9 cellular contexts compared by ENCODE assay signal in genomic region chr13:27427663-27428062, GRCh38. TPM values are rescaled to one million over a fixed set of nuclear protein-coding genes. Genes with fewer than 3 reads are reported as not detected.
DNase-seq lines count a peak whose midpoint lies in the region; ATAC-seq, FAIRE-seq and TF ChIP-seq lines count a peak whose summit lies in the region.
"Had no signal": no experiment of that assay in that cellular context is flagged by ENCODE, and none has a peak within 500 bp of the region (broad histone marks: within the 10 kb centered on the region; RNA-seq: fewer than 3 reads in every experiment).

No MANE protein-coding gene starts in this region.

- H3K27ac ChIP-seq in liver (ENCODE audit: low read depth in 1 of 2, low read length in 2 of 2) (no peak overlapping the region), HepG2 (ENCODE audit: extremely low read length, insufficient read depth, low read length) (no peak overlapping the region), lower lobe of right lung (peak overlapping the region; percentile 96), urinary bladder (ENCODE audit: low read depth) (peak overlapping the region; percentile 72), brain microvascular endothelial cell (no peak overlapping the region)

- no peaks in the 10 kb centered on the region for H3K9me3 Mint-ChIP-seq in activated T-helper 1 cell treated with anti-CD3 and anti-CD28 coated beads, Interleukin-12 subunit alpha, Interleukin-12 subunit beta, Interleukin-2, Interleukin-4 antibody, amounts not matched to agents 30 ng/mL and 10 ng/mL and 1 ng/mL, durations not matched to agents 14 hours and 24 hours and 36 hours
- H3K9me3 Mint-ChIP-seq in progenitor cell of endocrine pancreas (ENCODE audit: low read depth): no peaks in the 10 kb centered on the region

- H3K36me3 ChIP-seq in liver (ENCODE audit: control insufficient read depth in 4 of 4, insufficient read depth in 3 of 4, low read depth in 1 of 4, low read length in 3 of 4): peaks cover under 1 to 41% (median 27%) of the 10 kb centered on the region in 4 donors
- H3K36me3 ChIP-seq in HepG2 (replicated peaks in 1 of 2; ENCODE audit: control insufficient read depth in 1 of 2, insufficient read depth in 2 of 2, low read length in 2 of 2): peaks cover 12 to 53% of the 10 kb centered on the region in 2 experiments; a peak in 4 of 5 replicates
- peaks cover 51% of the 10 kb centered on the region for H3K36me3 ChIP-seq in lower lobe of right lung
- peaks cover 2% of the 10 kb centered on the region for H3K36me3 ChIP-seq in urinary bladder (ENCODE audit: insufficient read depth)
- H3K36me3 ChIP-seq in brain microvascular endothelial cell (replicated peaks): peaks cover 13% of the 10 kb centered on the region

- no peak for DNase-seq in HepG2 (ENCODE audit: low spot score)
- DNase-seq in activated T-helper 1 cell treated with anti-CD3 and anti-CD28 coated beads, Interleukin-12 subunit alpha, Interleukin-12 subunit beta, Interleukin-2, Interleukin-4 antibody, amounts not matched to agents 30 ng/mL and 10 ng/mL and 1 ng/mL, durations not matched to agents 14 hours and 24 hours and 36 hours (ENCODE audit: low spot score): no peak
- no peak for DNase-seq in lower lobe of right lung
- DNase-seq in progenitor cell of endocrine pancreas (ENCODE audit: low spot score, unreplicated experiment): no peak
- no peak for DNase-seq in brain microvascular endothelial cell
- no peak for DNase-seq in kidney glomerular epithelial cell (lab: John Stamatoyannopoulos, UW)
- DNase-seq: Caco-2 had no signal

- no peaks in the 10 kb centered on the region for H3K9me3 ChIP-seq in liver (ENCODE audit: control insufficient read depth in 4 of 4, low read length in 3 of 4)
- no peaks in the 10 kb centered on the region for H3K9me3 ChIP-seq in HepG2 (ENCODE audit: low read length)
- H3K9me3 ChIP-seq in lower lobe of right lung: no peaks in the 10 kb centered on the region
- H3K9me3 ChIP-seq: Caco-2 had no signal

- H4K20me1 ChIP-seq in HepG2 (ENCODE audit: insufficient read depth, low read length): no peaks in the 10 kb centered on the region

- CTCF ChIA-PET in HepG2 (lab: Yijun Ruan, JAX; ENCODE audit: low intra/inter-chr PET ratio, low total read pairs): no interaction called here

- H3K4me1 ChIP-seq in liver (ENCODE audit: control insufficient read depth in 4 of 4, insufficient read depth in 4 of 4, low read length in 3 of 4): peaks cover 2 to 32% (median 21%) of the 10 kb centered on the region in 4 donors
- H3K4me1 ChIP-seq in HepG2 (ENCODE audit: insufficient read depth, low read length): peaks cover 42% of the 10 kb centered on the region
- peaks cover 42% of the 10 kb centered on the region for H3K4me1 ChIP-seq in lower lobe of right lung
- no peaks in the 10 kb centered on the region for H3K4me1 ChIP-seq in urinary bladder (ENCODE audit: insufficient read depth)

- H3K36me3 Mint-ChIP-seq in activated T-helper 1 cell treated with anti-CD3 and anti-CD28 coated beads, Interleukin-12 subunit alpha, Interleukin-12 subunit beta, Interleukin-2, Interleukin-4 antibody, amounts not matched to agents 30 ng/mL and 10 ng/mL and 1 ng/mL, durations not matched to agents 14 hours and 24 hours and 36 hours (ENCODE audit: low read depth): peaks cover 48% of the 10 kb centered on the region
- H3K36me3 Mint-ChIP-seq in progenitor cell of endocrine pancreas (ENCODE audit: insufficient read depth): peaks cover 16% of the 10 kb centered on the region

- peaks cover 56% of the 10 kb centered on the region for H3K4me1 Mint-ChIP-seq in activated T-helper 1 cell treated with anti-CD3 and anti-CD28 coated beads, Interleukin-12 subunit alpha, Interleukin-12 subunit beta, Interleukin-2, Interleukin-4 antibody, amounts not matched to agents 30 ng/mL and 10 ng/mL and 1 ng/mL, durations not matched to agents 14 hours and 24 hours and 36 hours (ENCODE audit: low read depth)
- peaks cover 21% of the 10 kb centered on the region for H3K4me1 Mint-ChIP-seq in progenitor cell of endocrine pancreas (ENCODE audit: low read depth)

- no peak for TF ChIP-seq POLR2A in HepG2 (IDR thresholded peaks at IDR 0.05; ENCODE audit: insufficient read depth in 1 of 2, low read depth in 2 of 2, low read length in 2 of 2)

- H3K4me3 ChIP-seq in liver (ENCODE audit: low read depth in 1 of 3, low read length in 3 of 3): no peak overlapping the region
- H3K4me3 ChIP-seq in HepG2 (replicated peaks in 1 of 3; ENCODE audit: insufficient read depth in 1 of 3, low read depth in 2 of 3, low read length in 3 of 3): no peak overlapping the region
- no peak overlapping the region for H3K4me3 ChIP-seq in lower lobe of right lung
- no peak overlapping the region for H3K4me3 ChIP-seq in urinary bladder (ENCODE audit: low read depth, low read length)
- H3K4me3 ChIP-seq in brain microvascular endothelial cell (ENCODE audit: low read depth, low read length): no peak overlapping the region

- no peaks in the 10 kb centered on the region for H3K27me3 Mint-ChIP-seq in activated T-helper 1 cell treated with anti-CD3 and anti-CD28 coated beads, Interleukin-12 subunit alpha, Interleukin-12 subunit beta, Interleukin-2, Interleukin-4 antibody, amounts not matched to agents 30 ng/mL and 10 ng/mL and 1 ng/mL, durations not matched to agents 14 hours and 24 hours and 36 hours (ENCODE audit: insufficient read depth)
- peaks cover 3% of the 10 kb centered on the region for H3K27me3 Mint-ChIP-seq in progenitor cell of endocrine pancreas

- TF ChIP-seq RAD21 in liver (IDR thresholded peaks at IDR 0.05) (no peak), HepG2 (CRISPR knock-in tag; IDR thresholded peaks at IDR 0.05) (no peak)

- TF ChIP-seq CTCF in liver (IDR thresholded peaks at IDR 0.05; ENCODE audit: low read depth, low read length, missing input control): no peak
- no peak for TF ChIP-seq CTCF in HepG2 (CRISPR knock-in tag; IDR thresholded peaks at IDR 0.05)
- TF ChIP-seq CTCF in lower lobe of right lung (IDR thresholded peaks at IDR 0.05): no peak
- TF ChIP-seq CTCF in progenitor cell of endocrine pancreas (IDR thresholded peaks at IDR 0.05; ENCODE audit: unreplicated experiment): no peak
- no peak for TF ChIP-seq CTCF in brain microvascular endothelial cell (IDR thresholded peaks at IDR 0.05; ENCODE audit: low read depth, low read length, missing control alignments)

- in situ Hi-C loops in HepG2 (cut with HindIII; ENCODE audit: extremely low pct_ligation_motif_present, low pct_unique_long_range_greater_than_20kb) (no loop called here), brain microvascular endothelial cell (cut with HindIII; ENCODE audit: low pct_ligation_motif_present, low sequenced_read_pairs) (no loop called here)

- no peak for TF ChIP-seq EP300 in HepG2 (IDR thresholded peaks at IDR 0.05; ENCODE audit: low read depth in 2 of 2, low read length in 2 of 2)
- no peak for TF ChIP-seq EP300 in HepG2 (CRISPR knock-in tag; IDR thresholded peaks at IDR 0.05; ENCODE audit: borderline replicate concordance)

- peaks cover 27% of the 10 kb centered on the region for H3K79me2 ChIP-seq in HepG2 (ENCODE audit: insufficient read depth, low read length)

- H3K27ac Mint-ChIP-seq in activated T-helper 1 cell treated with anti-CD3 and anti-CD28 coated beads, Interleukin-12 subunit alpha, Interleukin-12 subunit beta, Interleukin-2, Interleukin-4 antibody, amounts not matched to agents 30 ng/mL and 10 ng/mL and 1 ng/mL, durations not matched to agents 14 hours and 24 hours and 36 hours: peak overlapping the region; percentile 98
- H3K27ac Mint-ChIP-seq in progenitor cell of endocrine pancreas: no peak overlapping the region

- peak overlapping the region; percentile 89 for H3K4me3 Mint-ChIP-seq in activated T-helper 1 cell treated with anti-CD3 and anti-CD28 coated beads, Interleukin-12 subunit alpha, Interleukin-12 subunit beta, Interleukin-2, Interleukin-4 antibody, amounts not matched to agents 30 ng/mL and 10 ng/mL and 1 ng/mL, durations not matched to agents 14 hours and 24 hours and 36 hours
- H3K4me3 Mint-ChIP-seq in progenitor cell of endocrine pancreas (ENCODE audit: low read depth): no peak overlapping the region

- no peak for ATAC-seq in HepG2
- ATAC-seq in lower lobe of right lung: no peak

- whole genome bisulfite sequencing in liver: 79% methylated on average over 2 of the region's 2 CpGs
- 100% methylated on average over 2 of the region's 2 CpGs for WGBS in HepG2 (ENCODE audit: low lambda C conversion rate)
- WGBS in urinary bladder: 88% methylated on average over 2 of the region's 2 CpGs

- no peak overlapping the region for H2AFZ ChIP-seq in HepG2 (ENCODE audit: low read length)

- intact Hi-C loops in HepG2 (cut with micrococcal nuclease; ENCODE audit: unreplicated experiment) (no loop called here), lower lobe of right lung (cut with DNase I) (no loop called here)
- intact Hi-C loops in activated T-helper 1 cell treated with anti-CD3 and anti-CD28 coated beads, Interleukin-12 subunit alpha, Interleukin-12 subunit beta, Interleukin-2, Interleukin-4 antibody, amounts not matched to agents 30 ng/mL and 10 ng/mL and 1 ng/mL, durations not matched to agents 14 hours and 24 hours and 36 hours (cut with micrococcal nuclease): loop anchor here (1.0 to 5.0 kb wide), 6 partner anchors 21 to 1291 kb away; partner anchors contain the start of genes RASL11A and SLC46A3

- POLR2A ChIA-PET in HepG2 (lab: Yijun Ruan, JAX): interaction anchor here (1.4 to 1.6 kb wide), 2 partner anchors 23 to 31 kb away, joined by 5 to 7 read pairs; partner anchors contain the start of gene MTIF3

- no peak for FAIRE-seq in HepG2 (lab: Jason Lieb, UNC)

- BruUV-seq in HepG2 (replicated peaks; lab: Mats Ljungman, UMichigan): no TSS peak

- H3K9ac ChIP-seq in liver (ENCODE audit: low read depth in 1 of 2, low read length in 2 of 2) (no peak overlapping the region), HepG2 (ENCODE audit: insufficient read depth, low read depth, low read length) (no peak overlapping the region)

- H3K27me3 ChIP-seq in liver (ENCODE audit: control insufficient read depth in 4 of 4, insufficient read depth in 4 of 4, low read length in 3 of 4) (no peaks in the 10 kb centered on the region), HepG2 (ENCODE audit: control insufficient read depth in 1 of 2, insufficient read depth in 2 of 2, low read length in 2 of 2) (no peaks in the 10 kb centered on the region), lower lobe of right lung (ENCODE audit: low read depth) (no peaks in the 10 kb centered on the region), brain microvascular endothelial cell (replicated peaks) (no peaks in the 10 kb centered on the region)

- no peak overlapping the region for H3K4me2 ChIP-seq in HepG2 (ENCODE audit: low read depth, low read length)

RNA-seq across cellular contexts. Expression of gene GTF3A, which starts 3.2 kb away (rescaled TPM):
- 10 to 100 TPM; 66.4 to 83.6 TPM for total RNA-seq in liver
- polyA plus RNA-seq in liver: 100 to 1,000 TPM; 110 to 144 TPM
- 122 and 176 TPM in 2 replicates for total RNA-seq in HepG2 (2016; rRNA removed; fragmentation: Illumina TruSeq; extraction: Trizol)
- 1,005 and 1,074 TPM in 2 replicates for total RNA-seq in HepG2 (2016; cell fraction: cytosol; rRNA removed; fragmentation: Illumina TruSeq; extraction: Trizol; ENCODE audit: low read depth)
- 110 and 173 TPM in 2 replicates for total RNA-seq in HepG2 (2016; cell fraction: insoluble cytoplasmic fraction; rRNA removed; fragmentation: Illumina TruSeq; extraction: Trizol)
- total RNA-seq in HepG2 (2016; cell fraction: membrane; rRNA removed; fragmentation: Illumina TruSeq; extraction: Trizol): 817 and 824 TPM in 2 replicates
- 71.9 and 77.8 TPM in 2 replicates for total RNA-seq in HepG2 (2016; cell fraction: nucleus; rRNA removed; fragmentation: Illumina TruSeq; extraction: Trizol)
- polyA plus RNA-seq in HepG2 (2011; rRNA removed): 36.0 and 42.1 TPM in 2 replicates
- 36.5 and 39.7 TPM in 2 replicates for polyA plus RNA-seq in HepG2 (2011; cell fraction: cytosol; rRNA removed)
- polyA plus RNA-seq in HepG2 (2011; cell fraction: nucleus; rRNA removed): 30.0 and 32.8 TPM in 2 replicates
- 67.4 and 79.3 TPM in 2 replicates for polyA plus RNA-seq in HepG2 (2012)
- polyA plus RNA-seq in HepG2 (2016; cell fraction: cytosol; fragmentation: Illumina TruSeq; extraction: Trizol; ENCODE audit: low read depth): 1,318 and 1,338 TPM in 2 replicates
- polyA plus RNA-seq in HepG2 (2016; cell fraction: insoluble cytoplasmic fraction; fragmentation: Illumina TruSeq; extraction: Trizol; ENCODE audit: low read depth): 121 and 126 TPM in 2 replicates
- 873 and 884 TPM in 2 replicates for polyA plus RNA-seq in HepG2 (2016; cell fraction: membrane; fragmentation: Illumina TruSeq; extraction: Trizol; ENCODE audit: low read depth)
- polyA plus RNA-seq in HepG2 (2016; cell fraction: nucleus; fragmentation: Illumina TruSeq; extraction: Trizol; ENCODE audit: insufficient read depth, low read depth): 118 and 129 TPM in 2 replicates
- polyA minus RNA-seq in HepG2 (2011; rRNA and poly(A)+ RNA removed; ENCODE audit: low replicate concordance): 25.1 and 47.9 TPM in 2 replicates
- 16.9 and 22.6 TPM in 2 replicates for polyA minus RNA-seq in HepG2 (2011; cell fraction: cytosol; rRNA and poly(A)+ RNA removed)
- 16.4 and 20.8 TPM in 2 replicates for polyA minus RNA-seq in HepG2 (2011; cell fraction: nucleus; rRNA and poly(A)+ RNA removed)
- 255 and 264 TPM in 2 replicates for total RNA-seq in activated T-helper 1 cell treated with anti-CD3 and anti-CD28 coated beads, Interleukin-12 subunit alpha, Interleukin-12 subunit beta, Interleukin-2, Interleukin-4 antibody, amounts not matched to agents 30 ng/mL and 10 ng/mL and 1 ng/mL, durations not matched to agents 14 hours and 24 hours and 36 hours
- total RNA-seq in lower lobe of right lung: 83.0 TPM
- 67.8 TPM for total RNA-seq in urinary bladder
- 117 TPM for polyA plus RNA-seq in urinary bladder
- total RNA-seq in progenitor cell of endocrine pancreas: 75.9 and 81.2 TPM in 2 replicates

RNA-seq across cellular contexts. Expression of gene MTIF3, which starts 22.7 kb away (rescaled TPM):
- total RNA-seq in liver: 10 to 100 TPM; 28.0 to 31.0 TPM
- 10 to 100 TPM; 34.5 to 62.1 TPM for polyA plus RNA-seq in liver
- 40.6 and 59.2 TPM in 2 replicates for total RNA-seq in HepG2 (2016; rRNA removed; fragmentation: Illumina TruSeq; extraction: Trizol)
- 23.2 and 29.0 TPM in 2 replicates for total RNA-seq in HepG2 (2016; cell fraction: cytosol; rRNA removed; fragmentation: Illumina TruSeq; extraction: Trizol; ENCODE audit: low read depth)
- total RNA-seq in HepG2 (2016; cell fraction: insoluble cytoplasmic fraction; rRNA removed; fragmentation: Illumina TruSeq; extraction: Trizol): 41.6 and 55.7 TPM in 2 replicates
- 47.8 and 50.6 TPM in 2 replicates for total RNA-seq in HepG2 (2016; cell fraction: membrane; rRNA removed; fragmentation: Illumina TruSeq; extraction: Trizol)
- total RNA-seq in HepG2 (2016; cell fraction: nucleus; rRNA removed; fragmentation: Illumina TruSeq; extraction: Trizol): 17.9 and 23.1 TPM in 2 replicates
- 24.6 and 33.7 TPM in 2 replicates for polyA plus RNA-seq in HepG2 (2011; rRNA removed)
- 20.9 and 29.7 TPM in 2 replicates for polyA plus RNA-seq in HepG2 (2011; cell fraction: cytosol; rRNA removed)
- 16.6 and 28.3 TPM in 2 replicates for polyA plus RNA-seq in HepG2 (2011; cell fraction: nucleus; rRNA removed)
- 31.1 and 36.0 TPM in 2 replicates for polyA plus RNA-seq in HepG2 (2012)
- 33.6 and 40.0 TPM in 2 replicates for polyA plus RNA-seq in HepG2 (2016; cell fraction: cytosol; fragmentation: Illumina TruSeq; extraction: Trizol; ENCODE audit: low read depth)
- 68.6 and 71.5 TPM in 2 replicates for polyA plus RNA-seq in HepG2 (2016; cell fraction: insoluble cytoplasmic fraction; fragmentation: Illumina TruSeq; extraction: Trizol; ENCODE audit: low read depth)
- polyA plus RNA-seq in HepG2 (2016; cell fraction: membrane; fragmentation: Illumina TruSeq; extraction: Trizol; ENCODE audit: low read depth): 44.5 and 54.2 TPM in 2 replicates
- polyA plus RNA-seq in HepG2 (2016; cell fraction: nucleus; fragmentation: Illumina TruSeq; extraction: Trizol; ENCODE audit: insufficient read depth, low read depth): 38.5 and 43.8 TPM in 2 replicates
- polyA minus RNA-seq in HepG2 (2011; rRNA and poly(A)+ RNA removed; ENCODE audit: low replicate concordance): 3.4 and 7.8 TPM in 2 replicates
- 7.6 and 10.5 TPM in 2 replicates for polyA minus RNA-seq in HepG2 (2011; cell fraction: cytosol; rRNA and poly(A)+ RNA removed)
- 16.4 and 20.8 TPM in 2 replicates for polyA minus RNA-seq in HepG2 (2011; cell fraction: nucleus; rRNA and poly(A)+ RNA removed)
- 30.4 and 36.0 TPM in 2 replicates for total RNA-seq in activated T-helper 1 cell treated with anti-CD3 and anti-CD28 coated beads, Interleukin-12 subunit alpha, Interleukin-12 subunit beta, Interleukin-2, Interleukin-4 antibody, amounts not matched to agents 30 ng/mL and 10 ng/mL and 1 ng/mL, durations not matched to agents 14 hours and 24 hours and 36 hours
- total RNA-seq in lower lobe of right lung: 37.5 TPM
- total RNA-seq in urinary bladder: 54.6 TPM
- 51.1 TPM for polyA plus RNA-seq in urinary bladder
- 50.6 and 54.4 TPM in 2 replicates for total RNA-seq in progenitor cell of endocrine pancreas

Comparison
In these comparisons a context has a peak if more than half of its experiments do, and no peak if none do; other contexts are left out.
1. H3K27ac ChIP-seq: peak in lower lobe of right lung (single experiment) and urinary bladder (single experiment); none in liver (0 of 2), HepG2 (single experiment) and brain microvascular endothelial cell (single experiment).